9 cellular contexts compared by ENCODE assay signal in genomic region chr2:173354601-173355131, GRCh38. TPM values are rescaled to one million over a fixed set of nuclear protein-coding genes. Genes with fewer than 3 reads are reported as not detected.
A peak's percentile ranks its signal among the peaks of the same experiment; 100 is the strongest.
DNase-seq lines count a peak whose midpoint lies in the region; ATAC-seq, FAIRE-seq and TF ChIP-seq lines count a peak whose summit lies in the region.
"Had no signal": no experiment of that assay in that cellular context is flagged by ENCODE, and none has a peak within 500 bp of the region (broad histone marks: within the 10 kb centered on the region; RNA-seq: fewer than 3 reads in every experiment).

Gene CDCA7 (plus strand): TSS chr2:173354872. CDS start chr2:173354964, 92 bp downstream.

- peaks cover 43% of the 10 kb centered on the region for H3K36me3 Mint-ChIP-seq in activated T-cell treated with anti-CD3 and anti-CD28 coated beads, Interleukin-2, amount 50 U/mL, for 24 hours (ENCODE audit: low read depth)
- H3K36me3 Mint-ChIP-seq in neural progenitor cell, result peaks cover 3% of the 10 kb centered on the region

- 1% methylated on average over 39 of the region's 48 CpGs; no CpG with 5 or more reads in 1 of the 2 donors for WGBS in transverse colon (ENCODE audit: low coverage in 1 of 2), 2 donors

- no peaks in the 10 kb centered on the region for H3F3A ChIP-seq in neural progenitor cell (ENCODE audit: low read depth)

- H3K27me3 ChIP-seq in OCI-LY3 (ENCODE audit: low read depth, low read length), result 0 out of 2 replicates have a peak, but pooled peaks cover 16% of the 10 kb centered on the region
- H3K27me3 ChIP-seq in neural progenitor cell, result peaks cover 11% of the 10 kb centered on the region
- H3K27me3 ChIP-seq in transverse colon, result peaks cover 51% of the 10 kb centered on the region

- no peaks in the 10 kb centered on the region for H3K9me3 Mint-ChIP-seq in activated T-cell treated with anti-CD3 and anti-CD28 coated beads, Interleukin-2, amount 50 U/mL, for 24 hours
- H3K9me3 Mint-ChIP-seq in neural progenitor cell, result no peaks in the 10 kb centered on the region

- H3K4me3 ChIP-seq in OCI-LY3 (ENCODE audit: low read length), result peak within 1 kb of the TSS; percentile 92
- H3K4me3 ChIP-seq in fibroblast of pulmonary artery (replicated peaks; ENCODE audit: low read depth, low read length), result peak within 1 kb of the TSS; percentile 76
- peak within 1 kb of the TSS; percentile 69 for H3K4me3 ChIP-seq in neural progenitor cell
- peak within 1 kb of the TSS; percentile 47 to 74 (median 64) for H3K4me3 ChIP-seq in transverse colon

- peaks cover 13% of the 10 kb centered on the region for H3K36me3 ChIP-seq in OCI-LY3 (replicated peaks; ENCODE audit: low read depth, low read length)
- H3K36me3 ChIP-seq in neural progenitor cell, result peaks cover 9% of the 10 kb centered on the region
- no peaks in the 10 kb centered on the region for H3K36me3 ChIP-seq in transverse colon

- H3K27ac Mint-ChIP-seq in activated T-cell treated with anti-CD3 and anti-CD28 coated beads, Interleukin-2, amount 50 U/mL, for 24 hours, result peak within 1 kb of the TSS; percentile 94
- H3K27ac Mint-ChIP-seq in neural progenitor cell, result peak within 1 kb of the TSS; percentile 99

- no peak for FAIRE-seq in D721Med (lab: Jason Lieb, UNC)
- FAIRE-seq: islet of Langerhans had no signal

- H3K4me2 ChIP-seq in OCI-LY3 (ENCODE audit: low read length) (peak within 1 kb of the TSS; percentile 91), neural progenitor cell (peak within 1 kb of the TSS; percentile 98)

- peaks cover 61% of the 10 kb centered on the region for H3K27me3 Mint-ChIP-seq in activated T-cell treated with anti-CD3 and anti-CD28 coated beads, Interleukin-2, amount 50 U/mL, for 24 hours
- H3K27me3 Mint-ChIP-seq in neural progenitor cell (ENCODE audit: insufficient read depth, low read depth), result peaks cover 2% of the 10 kb centered on the region

- H3K79me2 ChIP-seq in OCI-LY3 (ENCODE audit: low read length) (peaks cover 50% of the 10 kb centered on the region), neural progenitor cell (ENCODE audit: low read depth) (peaks cover 47% of the 10 kb centered on the region)

- TF ChIP-seq EP300 in transverse colon (IDR thresholded peaks at IDR 0.05; ENCODE audit: low read depth), result no peak

- peak; percentile 53 for ATAC-seq in GM21367 (IDR thresholded peaks at IDR 0.05; ENCODE audit: unreplicated experiment)

- TF ChIP-seq POLR2A in transverse colon (IDR thresholded peaks at IDR 0.05), result peak; percentile 7

- peaks cover 38% of the 10 kb centered on the region for H4K20me1 ChIP-seq in OCI-LY3 (ENCODE audit: insufficient read depth, low read length)
- peaks cover 21% of the 10 kb centered on the region for H4K20me1 ChIP-seq in neural progenitor cell (ENCODE audit: low read depth)

- H3K4me3 Mint-ChIP-seq in activated T-cell treated with anti-CD3 and anti-CD28 coated beads, Interleukin-2, amount 50 U/mL, for 24 hours, result peak within 1 kb of the TSS; percentile 89
- H3K4me3 Mint-ChIP-seq in neural progenitor cell, result peak within 1 kb of the TSS; percentile 97

- H3K9me3 ChIP-seq in OCI-LY3 (ENCODE audit: insufficient read depth, low read length), result no peaks in the 10 kb centered on the region
- no peaks in the 10 kb centered on the region for H3K9me3 ChIP-seq in neural progenitor cell (ENCODE audit: low read depth)
- H3K9me3 ChIP-seq in transverse colon, result no peaks in the 10 kb centered on the region

- peaks cover 41% of the 10 kb centered on the region for H3K4me1 Mint-ChIP-seq in activated T-cell treated with anti-CD3 and anti-CD28 coated beads, Interleukin-2, amount 50 U/mL, for 24 hours (ENCODE audit: low read depth)
- H3K4me1 Mint-ChIP-seq in neural progenitor cell, result peaks cover 32% of the 10 kb centered on the region

- peaks cover 48% of the 10 kb centered on the region for H3K4me1 ChIP-seq in OCI-LY3 (ENCODE audit: low read length)
- peaks cover 12% of the 10 kb centered on the region for H3K4me1 ChIP-seq in neural progenitor cell
- peaks cover 0 to 33% (median 14%) of the 10 kb centered on the region in 4 donors for H3K4me1 ChIP-seq in transverse colon

- peak; percentile 65 for DNase-seq in D721Med (ENCODE audit: insufficient read length, low spot score)
- DNase-seq in HT1080 (ENCODE audit: low read depth), result peak; percentile 71
- peak; percentile 84 for DNase-seq in activated T-cell treated with anti-CD3 and anti-CD28 coated beads, Interleukin-2, amount 50 U/mL, for 24 hours
- DNase-seq in fibroblast of pulmonary artery (ENCODE audit: low read depth), result peak; percentile 60
- DNase-seq in neural progenitor cell (ENCODE audit: low spot score), result peak; percentile 89
- peak; percentile 76 for DNase-seq in transverse colon

- in situ Hi-C loops in transverse colon (cut with MboI; ENCODE audit: low pct_ligation_motif_present in 1 of 4, low pct_unique_long_range_greater_than_20kb in 1 of 4, low sequenced_read_pairs in 3 of 4), result loop anchor here in 1 of 4 donors (25.0 kb wide), 1 partner anchor 317 kb away; no protein-coding TSS in a partner anchor

- intact Hi-C loops in transverse colon (cut with DNase I; ENCODE audit: low total_unique reads), result no loop called here

- H3K27ac ChIP-seq in OCI-LY3 (ENCODE audit: low read length) (peak within 1 kb of the TSS; percentile 80), neural progenitor cell (peak within 1 kb of the TSS; percentile 94), transverse colon (peak within 1 kb of the TSS; percentile 56 to 85 (median 68))

- TF ChIP-seq CTCF in D721Med (IDR thresholded peaks at IDR 0.05; ENCODE audit: insufficient read depth, missing control alignments), result peak; percentile 10
- no peak for TF ChIP-seq CTCF in OCI-LY3 (IDR thresholded peaks at IDR 0.05; ENCODE audit: low read depth, low read length)
- TF ChIP-seq CTCF in fibroblast of pulmonary artery (IDR thresholded peaks at IDR 0.05; ENCODE audit: low read length, missing control alignments), result no peak
- no peak for TF ChIP-seq CTCF in neural progenitor cell (IDR thresholded peaks at IDR 0.05)
- TF ChIP-seq CTCF in transverse colon (IDR thresholded peaks at IDR 0.05), result no peak

- peak within 1 kb of the TSS; percentile 88 for H2AFZ ChIP-seq in OCI-LY3 (ENCODE audit: low read depth, low read length)
- peak within 1 kb of the TSS; percentile 99 for H2AFZ ChIP-seq in neural progenitor cell (replicated peaks)

- H3K9ac ChIP-seq in OCI-LY3 (ENCODE audit: low read length) (peak within 1 kb of the TSS; percentile 97), neural progenitor cell (peak within 1 kb of the TSS; percentile 93)

RNA-seq across cellular contexts. Expression of gene CDCA7, which starts in this region (rescaled TPM):
- total RNA-seq in HT1080 (2014; rRNA removed; shearing (Covaris generic)), result 24.6 and 25.4 TPM in 2 replicates
- polyA plus RNA-seq in HT1080 (2015; cell fraction: cytosol; rRNA removed), result 42.7 and 45.5 TPM in 2 replicates
- 63.9 and 64.2 TPM in 2 replicates for polyA plus RNA-seq in HT1080 (2015; cell fraction: nucleus; rRNA removed)
- total RNA-seq in neural progenitor cell (ENCODE audit: low replicate concordance) (31.4 and 36.8 TPM in 2 replicates), transverse colon (10 to 100 TPM in 2 of 4 donors, 1 to 10 TPM in 2; 5.2 to 44.4 (median 11.8) TPM)

Comparison
In these comparisons a context has a peak if more than half of its experiments do, and no peak if none do; other contexts are left out.
1. Peak in every context shown above with its lines: DNase-seq, ATAC-seq, H3K4me3 ChIP-seq and H3K27ac ChIP-seq.